ENCODE assay signal across 8 cellular contexts in the genomic region with DNA sequence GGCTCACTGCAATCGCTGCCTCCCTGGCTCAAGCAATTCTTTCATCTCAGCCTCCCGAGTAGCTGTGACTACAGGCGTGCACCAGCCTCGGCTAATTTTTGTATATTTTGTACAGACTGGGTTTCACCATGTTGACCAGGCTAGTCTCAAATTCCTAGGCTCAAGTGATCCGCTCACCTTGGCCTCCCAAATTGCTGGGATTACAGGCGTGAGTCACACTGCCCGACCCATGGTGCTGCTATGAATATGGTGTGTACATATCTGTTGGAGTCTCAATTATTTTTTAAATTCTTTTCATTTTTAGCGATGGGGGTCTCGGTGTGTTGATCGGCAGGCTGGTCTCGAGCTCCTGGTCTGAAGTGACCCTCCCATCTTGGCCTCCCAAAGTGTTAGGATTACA.
"Had no signal": no experiment of that assay in that cellular context is flagged by ENCODE, and none has a peak within 500 bp of the region (broad histone marks: within the 10 kb centered on the region; RNA-seq: fewer than 3 reads in every experiment).

No MANE protein-coding gene starts in this region.

- H3K9me3 Mint-ChIP-seq: H9, IgD-negative memory B cell had no signal

- H3K4me3 ChIP-seq: GM23248 had no signal

- H3K36me3 Mint-ChIP-seq: IgD-negative memory B cell had no signal

- DNase-seq: GM23248, H9, HCEC 1CT, KBM-7 had no signal

- H2AFZ ChIP-seq: GM23248 had no signal

- FAIRE-seq: H1, H54, HTR-8/SVneo had no signal

- H3K27ac Mint-ChIP-seq: H9, IgD-negative memory B cell had no signal

- H3K27ac ChIP-seq: GM23248 had no signal

- H3K4me3 Mint-ChIP-seq: H9, IgD-negative memory B cell had no signal

- H3K9ac ChIP-seq: GM23248 had no signal
